ENCODE assay signal across 1 cellular context in the genomic region with DNA sequence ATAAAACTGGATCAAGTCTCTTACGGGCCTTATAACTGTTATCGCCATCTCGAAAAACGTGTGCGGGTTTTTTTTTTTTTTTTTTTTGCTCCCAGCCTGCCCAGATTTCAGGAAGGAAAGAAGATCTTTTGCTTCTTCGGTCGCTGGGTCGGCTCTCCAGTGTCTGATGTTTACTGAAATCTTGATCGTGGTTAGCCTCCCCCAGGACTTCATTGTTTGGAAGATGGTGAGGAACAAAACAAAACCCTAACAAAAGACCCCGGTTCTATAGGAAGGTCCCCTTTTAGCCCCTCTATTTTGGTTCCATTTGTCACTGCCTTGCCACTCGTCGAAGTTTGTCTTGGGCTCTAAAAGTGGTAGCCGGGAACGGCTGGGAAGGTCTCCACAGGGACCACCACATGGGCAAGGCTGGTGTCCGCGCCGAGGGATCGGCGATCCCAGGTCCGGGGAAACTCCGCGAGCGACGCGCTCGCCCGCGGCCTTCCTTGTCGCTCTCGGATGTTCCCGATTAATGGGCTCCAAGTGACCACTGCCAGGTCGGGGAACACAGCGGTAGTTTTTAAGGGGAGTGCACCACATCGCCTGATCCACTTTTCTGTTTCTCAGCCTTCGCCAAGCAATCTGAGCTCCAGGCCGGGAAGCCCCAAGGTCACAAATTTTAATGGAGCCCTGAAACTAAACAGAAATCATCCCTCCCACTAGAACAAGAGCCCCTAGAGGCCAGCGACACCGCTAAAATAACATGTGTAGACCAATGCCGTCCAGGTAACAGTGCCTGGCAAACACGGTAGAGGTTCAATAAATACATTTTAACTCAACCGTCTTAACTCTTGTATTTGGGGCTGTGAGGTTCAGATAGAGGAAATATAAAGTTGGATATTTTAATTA.
TF ChIP-seq lines count a peak whose summit lies in the region.

No MANE protein-coding gene starts in this region.

TF ChIP-seq in HepG2, 621 proteins besides CTCF, POLR2A, EP300 and RAD21 (continued from another document and continues in another):
- TF ChIP-seq, protein P1, sequence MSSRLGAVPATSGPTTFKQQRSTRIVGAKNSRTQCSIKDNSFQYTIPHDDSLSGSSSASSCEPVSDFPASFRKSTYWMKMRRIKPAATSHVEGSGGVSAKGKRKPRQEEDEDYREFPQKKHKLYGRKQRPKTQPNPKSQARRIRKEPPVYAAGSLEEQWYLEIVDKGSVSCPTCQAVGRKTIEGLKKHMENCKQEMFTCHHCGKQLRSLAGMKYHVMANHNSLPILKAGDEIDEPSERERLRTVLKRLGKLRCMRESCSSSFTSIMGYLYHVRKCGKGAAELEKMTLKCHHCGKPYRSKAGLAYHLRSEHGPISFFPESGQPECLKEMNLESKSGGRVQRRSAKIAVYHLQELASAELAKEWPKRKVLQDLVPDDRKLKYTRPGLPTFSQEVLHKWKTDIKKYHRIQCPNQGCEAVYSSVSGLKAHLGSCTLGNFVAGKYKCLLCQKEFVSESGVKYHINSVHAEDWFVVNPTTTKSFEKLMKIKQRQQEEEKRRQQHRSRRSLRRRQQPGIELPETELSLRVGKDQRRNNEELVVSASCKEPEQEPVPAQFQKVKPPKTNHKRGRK (CRISPR knock-in tag; IDR thresholded peaks at IDR 0.05) = no peak
- peak; percentile 94 for TF ChIP-seq AGO2 (optimal IDR thresholded peaks at IDR 0.05; ENCODE audit: low read depth, low read length)
- TF ChIP-seq ZNF232 (CRISPR knock-in tag; IDR thresholded peaks at IDR 0.05; ENCODE audit: borderline replicate concordance) = no peak
- no peak for TF ChIP-seq HOXD1 (CRISPR knock-in tag; IDR thresholded peaks at IDR 0.05)
- TF ChIP-seq CAMTA2 (CRISPR knock-in tag; IDR thresholded peaks at IDR 0.05; ENCODE audit: borderline replicate concordance) = no peak
- no peak for TF ChIP-seq ZNF10 (CRISPR knock-in tag; IDR thresholded peaks at IDR 0.05; ENCODE audit: borderline replicate concordance, low read depth)
- no peak for TF ChIP-seq ZNF337 (CRISPR knock-in tag; IDR thresholded peaks at IDR 0.05; ENCODE audit: borderline replicate concordance, low read depth)
- no peak; the same call in 1 of the 2 replicates for TF ChIP-seq ZBTB20 (CRISPR knock-in tag; IDR thresholded peaks at IDR 0.05; ENCODE audit: borderline replicate concordance, low read depth)
- no peak for TF ChIP-seq FOXJ3 (CRISPR knock-in tag; IDR thresholded peaks at IDR 0.05; ENCODE audit: borderline replicate concordance)
- TF ChIP-seq ZNF24 (IDR thresholded peaks at IDR 0.05) = no peak
- TF ChIP-seq, protein P2, sequence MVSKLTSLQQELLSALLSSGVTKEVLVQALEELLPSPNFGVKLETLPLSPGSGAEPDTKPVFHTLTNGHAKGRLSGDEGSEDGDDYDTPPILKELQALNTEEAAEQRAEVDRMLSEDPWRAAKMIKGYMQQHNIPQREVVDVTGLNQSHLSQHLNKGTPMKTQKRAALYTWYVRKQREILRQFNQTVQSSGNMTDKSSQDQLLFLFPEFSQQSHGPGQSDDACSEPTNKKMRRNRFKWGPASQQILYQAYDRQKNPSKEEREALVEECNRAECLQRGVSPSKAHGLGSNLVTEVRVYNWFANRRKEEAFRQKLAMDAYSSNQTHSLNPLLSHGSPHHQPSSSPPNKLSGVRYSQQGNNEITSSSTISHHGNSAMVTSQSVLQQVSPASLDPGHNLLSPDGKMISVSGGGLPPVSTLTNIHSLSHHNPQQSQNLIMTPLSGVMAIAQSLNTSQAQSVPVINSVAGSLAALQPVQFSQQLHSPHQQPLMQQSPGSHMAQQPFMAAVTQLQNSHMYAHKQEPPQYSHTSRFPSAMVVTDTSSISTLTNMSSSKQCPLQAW (CRISPR knock-in tag; IDR thresholded peaks at IDR 0.05) = no peak
- no peak for TF ChIP-seq TARDBP (CRISPR knock-in tag; IDR thresholded peaks at IDR 0.05)
- TF ChIP-seq HMGA1 (CRISPR knock-in tag; conservative IDR thresholded peaks at IDR 0.05) = no peak
- no peak for TF ChIP-seq MAFK (conservative IDR thresholded peaks at IDR 0.05 in 1 of 2, IDR thresholded peaks at IDR 0.05 in 1 of 2; ENCODE audit: low read length in 2 of 2)
- TF ChIP-seq HDAC1 (CRISPR knock-in tag; IDR thresholded peaks at IDR 0.05) = peak; percentile 44; the same call in 1 of the 2 replicates
- 0 out of 2 replicates have a peak, but pooled peaks have one; percentile 32 for TF ChIP-seq ZNF326 (CRISPR knock-in tag; IDR thresholded peaks at IDR 0.05; ENCODE audit: borderline replicate concordance)
- TF ChIP-seq TMF1 (CRISPR knock-in tag; IDR thresholded peaks at IDR 0.05; ENCODE audit: low read depth) = no peak
- TF ChIP-seq ZBTB38 (CRISPR knock-in tag; IDR thresholded peaks at IDR 0.05) = no peak
- TF ChIP-seq TAF15 (IDR thresholded peaks at IDR 0.05; ENCODE audit: low read depth, low read length, poor library complexity, severe bottlenecking) = no peak
- 0 out of 2 replicates have a peak, but pooled peaks have one; percentile 33 for TF ChIP-seq CHD2 (IDR thresholded peaks at IDR 0.05; ENCODE audit: low read depth, low read length)
- peak; percentile 71; the same call in 1 of the 2 replicates for TF ChIP-seq ZNF879 (CRISPR knock-in tag; IDR thresholded peaks at IDR 0.05)
- no peak for TF ChIP-seq SOX6 (IDR thresholded peaks at IDR 0.05)
- TF ChIP-seq SOX6 (CRISPR knock-in tag; IDR thresholded peaks at IDR 0.05) = peak; percentile 56
- TF ChIP-seq, protein P3, sequence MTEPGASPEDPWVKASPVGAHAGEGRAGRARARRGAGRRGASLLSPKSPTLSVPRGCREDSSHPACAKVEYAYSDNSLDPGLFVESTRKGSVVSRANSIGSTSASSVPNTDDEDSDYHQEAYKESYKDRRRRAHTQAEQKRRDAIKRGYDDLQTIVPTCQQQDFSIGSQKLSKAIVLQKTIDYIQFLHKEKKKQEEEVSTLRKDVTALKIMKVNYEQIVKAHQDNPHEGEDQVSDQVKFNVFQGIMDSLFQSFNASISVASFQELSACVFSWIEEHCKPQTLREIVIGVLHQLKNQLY (CRISPR knock-in tag; IDR thresholded peaks at IDR 0.05) = peak; percentile 36; the same call in 1 of the 2 replicates
- no peak for TF ChIP-seq ZSCAN30 (CRISPR knock-in tag; IDR thresholded peaks at IDR 0.05)
- peak; percentile 87; the same call in 1 of the 2 replicates for TF ChIP-seq ZIK1 (CRISPR knock-in tag; IDR thresholded peaks at IDR 0.05; ENCODE audit: borderline replicate concordance, low read depth)
- TF ChIP-seq SMAD3 (CRISPR knock-in tag; IDR thresholded peaks at IDR 0.05) = no peak
- TF ChIP-seq, protein P4, sequence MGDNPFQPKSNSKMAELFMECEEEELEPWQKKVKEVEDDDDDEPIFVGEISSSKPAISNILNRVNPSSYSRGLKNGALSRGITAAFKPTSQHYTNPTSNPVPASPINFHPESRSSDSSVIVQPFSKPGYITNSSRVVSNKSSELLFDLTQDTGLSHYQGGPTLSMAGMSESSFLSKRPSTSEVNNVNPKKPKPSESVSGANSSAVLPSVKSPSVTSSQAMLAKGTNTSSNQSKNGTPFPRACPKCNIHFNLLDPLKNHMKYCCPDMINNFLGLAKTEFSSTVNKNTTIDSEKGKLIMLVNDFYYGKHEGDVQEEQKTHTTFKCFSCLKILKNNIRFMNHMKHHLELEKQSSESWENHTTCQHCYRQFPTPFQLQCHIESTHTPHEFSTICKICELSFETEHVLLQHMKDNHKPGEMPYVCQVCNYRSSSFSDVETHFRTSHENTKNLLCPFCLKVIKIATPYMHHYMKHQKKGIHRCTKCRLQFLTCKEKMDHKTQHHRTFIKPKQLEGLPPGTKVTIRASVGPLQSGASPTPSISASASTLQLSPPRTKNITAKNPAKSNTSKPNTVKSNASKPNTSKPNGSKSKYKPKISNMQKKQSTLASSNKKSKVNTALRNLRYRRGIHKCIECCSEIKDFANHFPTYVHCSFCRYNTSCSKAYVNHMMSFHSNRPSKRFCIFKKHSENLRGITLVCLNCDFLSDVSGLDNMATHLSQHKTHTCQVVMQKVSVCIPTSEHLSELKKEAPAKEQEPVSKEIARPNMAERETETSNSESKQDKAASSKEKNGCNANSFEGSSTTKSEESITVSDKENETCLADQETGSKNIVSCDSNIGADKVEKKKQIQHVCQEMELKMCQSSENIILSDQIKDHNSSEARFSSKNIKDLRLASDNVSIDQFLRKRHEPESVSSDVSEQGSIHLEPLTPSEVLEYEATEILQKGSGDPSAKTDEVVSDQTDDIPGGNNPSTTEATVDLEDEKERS (CRISPR knock-in tag; IDR thresholded peaks at IDR 0.05) = no peak
- TF ChIP-seq KMT2A (CRISPR knock-in tag; IDR thresholded peaks at IDR 0.05) = no peak; the same call in 1 of the 2 replicates
- no peak for TF ChIP-seq MZF1 (CRISPR knock-in tag; IDR thresholded peaks at IDR 0.05; ENCODE audit: borderline replicate concordance)
- TF ChIP-seq RXRA (CRISPR knock-in tag; IDR thresholded peaks at IDR 0.05) = peak; percentile 44; the same call in 1 of the 2 replicates
- TF ChIP-seq ZNF552 (CRISPR knock-in tag; IDR thresholded peaks at IDR 0.05; ENCODE audit: borderline replicate concordance) = no peak
- TF ChIP-seq SMARCC2 (IDR thresholded peaks at IDR 0.05) = no peak
- TF ChIP-seq ZNF557 (CRISPR knock-in tag; IDR thresholded peaks at IDR 0.05) = no peak
- TF ChIP-seq, protein P5, sequence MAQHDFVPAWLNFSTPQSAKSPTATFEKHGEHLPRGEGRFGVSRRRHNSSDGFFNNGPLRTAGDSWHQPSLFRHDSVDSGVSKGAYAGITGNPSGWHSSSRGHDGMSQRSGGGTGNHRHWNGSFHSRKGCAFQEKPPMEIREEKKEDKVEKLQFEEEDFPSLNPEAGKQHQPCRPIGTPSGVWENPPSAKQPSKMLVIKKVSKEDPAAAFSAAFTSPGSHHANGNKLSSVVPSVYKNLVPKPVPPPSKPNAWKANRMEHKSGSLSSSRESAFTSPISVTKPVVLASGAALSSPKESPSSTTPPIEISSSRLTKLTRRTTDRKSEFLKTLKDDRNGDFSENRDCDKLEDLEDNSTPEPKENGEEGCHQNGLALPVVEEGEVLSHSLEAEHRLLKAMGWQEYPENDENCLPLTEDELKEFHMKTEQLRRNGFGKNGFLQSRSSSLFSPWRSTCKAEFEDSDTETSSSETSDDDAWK (CRISPR knock-in tag; IDR thresholded peaks at IDR 0.05) = no peak
- no peak for TF ChIP-seq RELA (CRISPR knock-in tag; IDR thresholded peaks at IDR 0.05)
- no peak for TF ChIP-seq ZNF549 (CRISPR knock-in tag; IDR thresholded peaks at IDR 0.05)
- TF ChIP-seq, protein P6, sequence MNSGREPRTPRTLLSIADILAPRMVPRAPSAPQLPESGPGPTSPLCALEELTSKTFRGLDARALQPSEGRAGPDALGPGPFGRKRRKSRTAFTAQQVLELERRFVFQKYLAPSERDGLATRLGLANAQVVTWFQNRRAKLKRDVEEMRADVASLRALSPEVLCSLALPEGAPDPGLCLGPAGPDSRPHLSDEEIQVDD (CRISPR knock-in tag; IDR thresholded peaks at IDR 0.05; ENCODE audit: borderline replicate concordance) = 0 out of 2 replicates have a peak, but pooled peaks have one; percentile 75
- TF ChIP-seq HNRNPL (IDR thresholded peaks at IDR 0.05; ENCODE audit: low read depth, low read length) = no peak
- TF ChIP-seq ZNF577 (CRISPR knock-in tag; IDR thresholded peaks at IDR 0.05; ENCODE audit: borderline replicate concordance, low read depth) = no peak
- no peak for TF ChIP-seq NFE2L1 (CRISPR knock-in tag; IDR thresholded peaks at IDR 0.05; ENCODE audit: borderline replicate concordance)
- TF ChIP-seq EEA1 (CRISPR knock-in tag; IDR thresholded peaks at IDR 0.05; ENCODE audit: borderline replicate concordance) = no peak
- 0 out of 2 replicates have a peak, but pooled peaks have one; percentile 35 for TF ChIP-seq PHF20 (CRISPR knock-in tag; IDR thresholded peaks at IDR 0.05)
- peak; percentile 58 for TF ChIP-seq YY1 (IDR thresholded peaks at IDR 0.05; ENCODE audit: insufficient read depth, insufficient replicate concordance, low read depth, low read length)
- no peak for TF ChIP-seq PHF5A (CRISPR knock-in tag; IDR thresholded peaks at IDR 0.05; ENCODE audit: low read depth, unreplicated experiment)
- TF ChIP-seq, protein P7, sequence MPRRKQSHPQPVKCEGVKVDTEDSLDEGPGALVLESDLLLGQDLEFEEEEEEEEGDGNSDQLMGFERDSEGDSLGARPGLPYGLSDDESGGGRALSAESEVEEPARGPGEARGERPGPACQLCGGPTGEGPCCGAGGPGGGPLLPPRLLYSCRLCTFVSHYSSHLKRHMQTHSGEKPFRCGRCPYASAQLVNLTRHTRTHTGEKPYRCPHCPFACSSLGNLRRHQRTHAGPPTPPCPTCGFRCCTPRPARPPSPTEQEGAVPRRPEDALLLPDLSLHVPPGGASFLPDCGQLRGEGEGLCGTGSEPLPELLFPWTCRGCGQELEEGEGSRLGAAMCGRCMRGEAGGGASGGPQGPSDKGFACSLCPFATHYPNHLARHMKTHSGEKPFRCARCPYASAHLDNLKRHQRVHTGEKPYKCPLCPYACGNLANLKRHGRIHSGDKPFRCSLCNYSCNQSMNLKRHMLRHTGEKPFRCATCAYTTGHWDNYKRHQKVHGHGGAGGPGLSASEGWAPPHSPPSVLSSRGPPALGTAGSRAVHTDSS (CRISPR knock-in tag; conservative IDR thresholded peaks at IDR 0.05) = no peak
- TF ChIP-seq ZNF83 (CRISPR knock-in tag; IDR thresholded peaks at IDR 0.05; ENCODE audit: borderline replicate concordance) = no peak
- TF ChIP-seq, protein P8, sequence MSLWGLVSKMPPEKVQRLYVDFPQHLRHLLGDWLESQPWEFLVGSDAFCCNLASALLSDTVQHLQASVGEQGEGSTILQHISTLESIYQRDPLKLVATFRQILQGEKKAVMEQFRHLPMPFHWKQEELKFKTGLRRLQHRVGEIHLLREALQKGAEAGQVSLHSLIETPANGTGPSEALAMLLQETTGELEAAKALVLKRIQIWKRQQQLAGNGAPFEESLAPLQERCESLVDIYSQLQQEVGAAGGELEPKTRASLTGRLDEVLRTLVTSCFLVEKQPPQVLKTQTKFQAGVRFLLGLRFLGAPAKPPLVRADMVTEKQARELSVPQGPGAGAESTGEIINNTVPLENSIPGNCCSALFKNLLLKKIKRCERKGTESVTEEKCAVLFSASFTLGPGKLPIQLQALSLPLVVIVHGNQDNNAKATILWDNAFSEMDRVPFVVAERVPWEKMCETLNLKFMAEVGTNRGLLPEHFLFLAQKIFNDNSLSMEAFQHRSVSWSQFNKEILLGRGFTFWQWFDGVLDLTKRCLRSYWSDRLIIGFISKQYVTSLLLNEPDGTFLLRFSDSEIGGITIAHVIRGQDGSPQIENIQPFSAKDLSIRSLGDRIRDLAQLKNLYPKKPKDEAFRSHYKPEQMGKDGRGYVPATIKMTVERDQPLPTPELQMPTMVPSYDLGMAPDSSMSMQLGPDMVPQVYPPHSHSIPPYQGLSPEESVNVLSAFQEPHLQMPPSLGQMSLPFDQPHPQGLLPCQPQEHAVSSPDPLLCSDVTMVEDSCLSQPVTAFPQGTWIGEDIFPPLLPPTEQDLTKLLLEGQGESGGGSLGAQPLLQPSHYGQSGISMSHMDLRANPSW (CRISPR knock-in tag; IDR thresholded peaks at IDR 0.05; ENCODE audit: borderline replicate concordance) = no peak
